ENCODE assay signal across 8 cellular contexts in genomic region chr11:62561677-62562230, GRCh38. TPM values are rescaled to one million over a fixed set of nuclear protein-coding genes. Genes with fewer than 3 reads are reported as not detected.
DNase-seq lines count a peak whose midpoint lies in the region; ATAC-seq and TF ChIP-seq lines count a peak whose summit lies in the region.
"Not testable (repeated sequence)": the region's sequence is repeated elsewhere in the genome, so short reads cannot be mapped to it uniquely, and the experiment has no call there.

No MANE protein-coding gene starts in this region.

- H3K4me1 Mint-ChIP-seq in CD14-positive monocyte (peaks cover 25% of the 10 kb centered on the region), neural progenitor cell (peaks cover 18% of the 10 kb centered on the region)
- H3K4me1 Mint-ChIP-seq in activated naive CD4-positive, alpha-beta T cell treated with anti-CD3 and anti-CD28 coated beads for 36 hours (ENCODE audit: low read depth) = peaks cover 68% of the 10 kb centered on the region
- H3K4me1 Mint-ChIP-seq in effector memory CD8-positive, alpha-beta T cell (ENCODE audit: low read depth in 2 of 2) = peaks cover 36 to 45% of the 10 kb centered on the region in 2 donors

- H3K36me3 ChIP-seq in HUES48 (ENCODE audit: control insufficient read depth, insufficient read depth, low read length) (peaks cover 84% of the 10 kb centered on the region), neural progenitor cell (peaks cover 25% of the 10 kb centered on the region), tibial artery (peaks cover 33 to 81% (median 38%) of the 10 kb centered on the region in 3 donors)

- H3K4me3 ChIP-seq in HUES48 (ENCODE audit: low read depth, low read length) = peak overlapping the region; percentile 44
- H3K4me3 ChIP-seq in neural progenitor cell, tibial artery: not testable (repeated sequence)

- TF ChIP-seq CTCF in CD14-positive monocyte (IDR thresholded peaks at IDR 0.05); VCaP (conservative IDR thresholded peaks at IDR 0.05); neural progenitor cell (IDR thresholded peaks at IDR 0.05); tibial artery (IDR thresholded peaks at IDR 0.05): not testable (repeated sequence)

- H2AFZ ChIP-seq in neural progenitor cell (replicated peaks) = not testable (repeated sequence)

- H3K9me3 ChIP-seq in HUES48 (ENCODE audit: control insufficient read depth, insufficient read depth, low read length); neural progenitor cell (ENCODE audit: low read depth); tibial artery: not testable (repeated sequence)

- H3K36me3 Mint-ChIP-seq in CD14-positive monocyte (peaks cover 55 to 83% of the 10 kb centered on the region in 2 donors), neural progenitor cell (peaks cover 44% of the 10 kb centered on the region)
- H3K36me3 Mint-ChIP-seq in activated naive CD4-positive, alpha-beta T cell treated with anti-CD3 and anti-CD28 coated beads for 36 hours (ENCODE audit: low read depth) = peaks cover 69% of the 10 kb centered on the region
- peaks cover 84% of the 10 kb centered on the region for H3K36me3 Mint-ChIP-seq in effector memory CD8-positive, alpha-beta T cell (ENCODE audit: insufficient read depth)

- peaks cover 74% of the 10 kb centered on the region for H4K20me1 ChIP-seq in neural progenitor cell (ENCODE audit: low read depth)

- not testable (repeated sequence) for DNase-seq in CD14-positive monocyte (ENCODE audit: low spot score); activated naive CD4-positive, alpha-beta T cell treated with anti-CD3 and anti-CD28 coated beads for 36 hours; effector memory CD8-positive, alpha-beta T cell; tibial artery
- DNase-seq in islet precursor cell (peak; percentile 52), neural progenitor cell (ENCODE audit: low spot score) (peak; percentile 20)

- intact Hi-C loops in CD14-positive monocyte (cut with micrococcal nuclease) = loop anchor here in 1 of 2 donors (5.0 kb wide), 1 partner anchor 139 kb away; no protein-coding TSS in a partner anchor
- intact Hi-C loops in activated naive CD4-positive, alpha-beta T cell treated with anti-CD3 and anti-CD28 coated beads for 36 hours (cut with micrococcal nuclease) = not testable (repeated sequence)
- intact Hi-C loops in tibial artery (cut with DNase I; ENCODE audit: low total_unique reads) = loop anchor here (5.0 kb wide), 1 partner anchor 139 kb away; no protein-coding TSS in a partner anchor

- H3K27ac Mint-ChIP-seq in CD14-positive monocyte = peak overlapping the region in 5 of 7 donors; percentile 49 to 59 (median 55)
- peak overlapping the region; percentile 68 for H3K27ac Mint-ChIP-seq in activated naive CD4-positive, alpha-beta T cell treated with anti-CD3 and anti-CD28 coated beads for 36 hours
- H3K27ac Mint-ChIP-seq in effector memory CD8-positive, alpha-beta T cell = peak overlapping the region; percentile 32 to 51
- not testable (repeated sequence) for H3K27ac Mint-ChIP-seq in neural progenitor cell

- peaks cover 38% of the 10 kb centered on the region for H3K4me1 ChIP-seq in HUES48 (ENCODE audit: control insufficient read depth, insufficient read depth, low read length)
- peaks cover 30% of the 10 kb centered on the region for H3K4me1 ChIP-seq in neural progenitor cell
- peaks cover 4 to 34% (median 21%) of the 10 kb centered on the region in 4 donors for H3K4me1 ChIP-seq in tibial artery

- H3K27me3 Mint-ChIP-seq in CD14-positive monocyte (ENCODE audit: low read depth in 3 of 3); activated naive CD4-positive, alpha-beta T cell treated with anti-CD3 and anti-CD28 coated beads for 36 hours (ENCODE audit: low read depth); effector memory CD8-positive, alpha-beta T cell; neural progenitor cell (ENCODE audit: insufficient read depth, low read depth): not testable (repeated sequence)

- not testable (repeated sequence) for H3K9me3 Mint-ChIP-seq in CD14-positive monocyte; activated naive CD4-positive, alpha-beta T cell treated with anti-CD3 and anti-CD28 coated beads for 36 hours; effector memory CD8-positive, alpha-beta T cell; neural progenitor cell

- not testable (repeated sequence) for H3K27me3 ChIP-seq in HUES48 (ENCODE audit: control insufficient read depth, insufficient read depth, low read length); neural progenitor cell; tibial artery

- not testable (repeated sequence) for ATAC-seq in effector memory CD8-positive, alpha-beta T cell (replicated peaks)

- not testable (repeated sequence) for H3K4me3 Mint-ChIP-seq in CD14-positive monocyte; activated naive CD4-positive, alpha-beta T cell treated with anti-CD3 and anti-CD28 coated beads for 36 hours; effector memory CD8-positive, alpha-beta T cell; neural progenitor cell

- peak overlapping the region; percentile 7 for H3K4me2 ChIP-seq in neural progenitor cell

- peaks cover 87% of the 10 kb centered on the region for H3F3A ChIP-seq in neural progenitor cell (ENCODE audit: low read depth)

- peaks cover 64% of the 10 kb centered on the region for H3K79me2 ChIP-seq in neural progenitor cell (ENCODE audit: low read depth)

- CTCF ChIA-PET in activated naive CD4-positive, alpha-beta T cell treated with anti-CD3 and anti-CD28 coated beads for 36 hours (lab: Charles Lee) = interaction anchor here (0.8 to 6.1 kb wide), 7 partner anchors 11 to 137 kb away, joined by 3 to 61 read pairs (median 7); partner anchors contain the start of gene EEF1G

- H3K27ac ChIP-seq in HUES48 (ENCODE audit: low read depth, low read length) (peak overlapping the region; percentile 88), VCaP (peak overlapping the region; percentile 26), neural progenitor cell (peak overlapping the region; percentile 71), tibial artery (peak overlapping the region; percentile 75 to 78)

- H3K9ac ChIP-seq in HUES48 (ENCODE audit: low read depth, low read length); neural progenitor cell: not testable (repeated sequence)

RNA-seq across cellular contexts. Expression of gene EEF1G, which starts 11.9 kb away (rescaled TPM):
- polyA plus RNA-seq in CD14-positive monocyte = 100 to 1,000 TPM; 490 to 491 TPM
- total RNA-seq in activated naive CD4-positive, alpha-beta T cell treated with anti-CD3 and anti-CD28 coated beads for 36 hours = 1,000 to 10,000 TPM; 2,282 to 2,440 TPM
- 2,358 and 3,183 TPM in 2 replicates for total RNA-seq in neural progenitor cell (ENCODE audit: low replicate concordance)

RNA-seq across cellular contexts. Expression of gene AHNAK, which starts 15.1 kb away (rescaled TPM):
- polyA plus RNA-seq in CD14-positive monocyte = 100 to 1,000 TPM in 1 of 2 donors, 10 to 100 TPM in 1; 80.0 to 103 TPM
- total RNA-seq in activated naive CD4-positive, alpha-beta T cell treated with anti-CD3 and anti-CD28 coated beads for 36 hours = 1 to 10 TPM; 9.2 to 9.4 TPM
- total RNA-seq in neural progenitor cell (ENCODE audit: low replicate concordance) = 14.9 and 15.0 TPM in 2 replicates

RNA-seq across cellular contexts. Expression of gene TUT1, which starts 29.6 kb away (rescaled TPM):
- polyA plus RNA-seq in CD14-positive monocyte = 1 to 10 TPM; 1.8 to 2.1 TPM
- total RNA-seq in activated naive CD4-positive, alpha-beta T cell treated with anti-CD3 and anti-CD28 coated beads for 36 hours = 10 to 100 TPM; 38.2 to 42.0 TPM
- total RNA-seq in neural progenitor cell (ENCODE audit: low replicate concordance) = 4.8 and 23.1 TPM in 2 replicates

RNA-seq across cellular contexts. Expression of gene MTA2, which starts 39.9 kb away (rescaled TPM):
- 10 to 100 TPM; 14.0 to 17.6 TPM for polyA plus RNA-seq in CD14-positive monocyte
- total RNA-seq in activated naive CD4-positive, alpha-beta T cell treated with anti-CD3 and anti-CD28 coated beads for 36 hours = 100 to 1,000 TPM; 191 to 197 TPM
- total RNA-seq in neural progenitor cell (ENCODE audit: low replicate concordance) = 108 and 135 TPM in 2 replicates

RNA-seq across cellular contexts. Expression of gene EML3, which starts 50.8 kb away (rescaled TPM):
- 10 to 100 TPM in 1 of 2 donors, 1 to 10 TPM in 1; 7.2 to 10.6 TPM for polyA plus RNA-seq in CD14-positive monocyte
- total RNA-seq in activated naive CD4-positive, alpha-beta T cell treated with anti-CD3 and anti-CD28 coated beads for 36 hours = 10 to 100 TPM; 81.8 to 97.1 TPM
- 4.0 and 26.6 TPM in 2 replicates for total RNA-seq in neural progenitor cell (ENCODE audit: low replicate concordance)

Comparison
In these comparisons a context has a peak if more than half of its experiments do, and no peak if none do; other contexts are left out.
1. H3K27ac ChIP-seq: peak in every context shown above with its lines; median percentile 88 in HUES48; 76 in tibial artery; 71 in neural progenitor cell; 26 in VCaP.